Comparison of ENCODE assay signal across 8 cellular contexts in the genomic region with DNA sequence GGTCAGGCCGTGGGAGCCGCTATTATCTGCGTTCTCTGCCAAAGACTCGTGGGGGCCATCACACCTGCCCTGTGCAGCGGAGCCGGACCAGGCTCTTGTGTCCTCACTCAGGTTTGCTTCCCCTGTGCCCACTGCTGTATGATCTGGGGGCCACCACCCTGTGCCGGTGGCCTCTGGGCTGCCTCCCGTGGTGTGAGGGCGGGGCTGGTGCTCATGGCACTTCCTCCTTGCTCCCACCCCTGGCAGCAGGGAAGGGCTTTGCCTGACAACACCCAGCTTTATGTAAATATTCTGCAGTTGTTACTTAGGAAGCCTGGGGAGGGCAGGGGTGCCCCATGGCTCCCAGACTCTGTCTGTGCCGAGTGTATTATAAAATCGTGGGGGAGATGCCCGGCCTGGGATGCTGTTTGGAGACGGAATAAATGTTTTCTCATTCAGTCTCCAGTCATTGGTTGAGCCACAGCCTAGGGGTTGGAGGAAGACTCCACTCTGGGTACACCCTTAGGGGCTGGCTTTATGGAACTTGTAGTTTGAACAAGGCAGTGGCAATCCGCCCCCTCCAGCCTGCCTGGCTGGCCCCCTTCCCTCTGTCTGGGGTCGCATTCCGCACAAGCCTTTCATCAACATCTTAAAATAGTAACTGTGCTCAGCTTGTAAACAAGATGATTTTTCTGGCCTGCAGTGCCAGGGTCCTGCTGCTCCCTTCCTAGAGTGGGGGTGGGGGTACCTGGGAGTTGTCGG. TPM values are rescaled to one million over a fixed set of nuclear protein-coding genes. Genes with fewer than 3 reads are reported as not detected.
A peak's percentile ranks its signal among the peaks of the same experiment; 100 is the strongest.
DNase-seq lines count a peak whose midpoint lies in the region; ATAC-seq and TF ChIP-seq lines count a peak whose summit lies in the region.

No MANE protein-coding gene starts in this region.

- peaks cover 4% of the 10 kb centered on the region for H3K36me3 Mint-ChIP-seq in T-cell

- no peak overlapping the region for H3K9ac ChIP-seq in SK-N-SH

- H3K9me3 ChIP-seq in SK-N-SH (no peaks in the 10 kb centered on the region), stomach (no peaks in the 10 kb centered on the region)

- TF ChIP-seq RAD21 in SK-N-SH (IDR thresholded peaks at IDR 0.05; ENCODE audit: low read length): no peak

- H3K27ac ChIP-seq in SK-N-SH (ENCODE audit: low read depth in 2 of 2, low read length in 1 of 2): no peak overlapping the region; a peak in 1 of 4 replicates
- H3K27ac ChIP-seq in stomach: peak overlapping the region; percentile 73 to 97 (median 93)
- no peak overlapping the region for H3K27ac ChIP-seq in foreskin keratinocyte

- DNase-seq in SK-N-SH (no peak), T-cell (peak in 1 of 34 experiments; percentile 23), left cardiac atrium (peak; percentile 52), stomach (peak; percentile 73), GM03348 (ENCODE audit: low spot score) (no peak), foreskin keratinocyte (no peak)

- no peak for TF ChIP-seq POLR2A in stomach (IDR thresholded peaks at IDR 0.05)

- H3K27me3 ChIP-seq in SK-N-SH (ENCODE audit: insufficient read depth) (no peaks in the 10 kb centered on the region), stomach (no peaks in the 10 kb centered on the region), foreskin keratinocyte (no peaks in the 10 kb centered on the region)

- H3K4me3 Mint-ChIP-seq in T-cell: peak overlapping the region in 1 of 3 donors; percentile 66

- TF ChIP-seq EP300 in SK-N-SH (IDR thresholded peaks at IDR 0.05; ENCODE audit: borderline replicate concordance in 1 of 2, low read depth in 1 of 2, low read length in 1 of 2): no peak
- no peak for TF ChIP-seq EP300 in stomach (IDR thresholded peaks at IDR 0.05)

- peaks cover 14% of the 10 kb centered on the region; the same call in 1 of the 2 replicates for H4K20me1 ChIP-seq in SK-N-SH (ENCODE audit: insufficient read depth)

- CTCF ChIA-PET in SK-N-SH (lab: Yijun Ruan, JAX): interaction anchor here (1.1 to 8.3 kb wide), 5 partner anchors 8 to 79 kb away, joined by 4 to 131 read pairs (median 7); partner anchors contain the start of genes AFMID and TK1
- CTCF ChIA-PET in T-cell (lab: Charles Lee): no interaction called here

- H3K4me1 Mint-ChIP-seq in T-cell: peaks cover 50 to 68% (median 67%) of the 10 kb centered on the region in 3 donors

- no peak overlapping the region for H3K4me2 ChIP-seq in SK-N-SH

- TF ChIP-seq CTCF in SK-N-SH (IDR thresholded peaks at IDR 0.05) (no peak), stomach (IDR thresholded peaks at IDR 0.05) (no peak), foreskin keratinocyte (conservative IDR thresholded peaks at IDR 0.05) (no peak)

- WGBS in SK-N-SH (ENCODE audit: low lambda C conversion rate): 77% methylated on average over 17 of the region's 17 CpGs
- WGBS in stomach, 5 donors: 23 to 37% (median 29%) methylated on average over 12 to 17 of the region's 17 CpGs

- peaks cover 13% of the 10 kb centered on the region for H3F3A ChIP-seq in SK-N-SH (replicated peaks; ENCODE audit: insufficient read depth)

- H3K27me3 Mint-ChIP-seq in T-cell: no peaks in the 10 kb centered on the region

- H3K4me1 ChIP-seq in SK-N-SH (ENCODE audit: control insufficient read depth in 1 of 2, insufficient read depth in 2 of 2, low read depth in 1 of 2, low read length in 1 of 2) (peaks cover 8 to 17% of the 10 kb centered on the region in 2 experiments; a peak in 2 of 4 replicates), stomach (peaks cover 82 to 91% (median 87%) of the 10 kb centered on the region in 4 donors), foreskin keratinocyte (no peaks in the 10 kb centered on the region)

- no peak overlapping the region for H2AFZ ChIP-seq in SK-N-SH (ENCODE audit: low read depth)

- peaks cover 0 to 23% of the 10 kb centered on the region in 2 experiments for H3K36me3 ChIP-seq in SK-N-SH (replicated peaks in 1 of 2; ENCODE audit: control insufficient read depth in 1 of 2, insufficient read depth in 2 of 2, low read length in 1 of 2)
- peaks cover 6 to 24% (median 21%) of the 10 kb centered on the region in 4 donors for H3K36me3 ChIP-seq in stomach

- no peaks in the 10 kb centered on the region for H3K9me2 ChIP-seq in SK-N-SH

- intact Hi-C loops in left cardiac atrium (cut with DNase I) (no loop called here), stomach (cut with DNase I; ENCODE audit: low total_unique reads) (no loop called here)

- H3K9me3 Mint-ChIP-seq in T-cell: no peaks in the 10 kb centered on the region

- POLR2A ChIA-PET in SK-N-SH (lab: Yijun Ruan, JAX) (no interaction called here), T-cell (lab: Charles Lee) (no interaction called here)

- no peaks in the 10 kb centered on the region for H3K79me2 ChIP-seq in SK-N-SH (ENCODE audit: insufficient read depth)

- H3K4me3 ChIP-seq in SK-N-SH (ENCODE audit: low read depth in 2 of 2, low read length in 1 of 2) (no peak overlapping the region), stomach (peak overlapping the region in 1 of 4 donors; percentile 33)

- ATAC-seq in SK-N-SH treated with all-trans-retinoic acid at 6 μM for 48 hours: no peak; the same call in 2 of the 3 replicates
- ATAC-seq in T-cell (replicated peaks in 1 of 4): no peak
- ATAC-seq in left cardiac atrium: peak; percentile 9 to 32
- no peak for ATAC-seq in HG02678 (IDR thresholded peaks at IDR 0.05; ENCODE audit: unreplicated experiment)
- no peak for ATAC-seq in foreskin keratinocyte

- peak overlapping the region; percentile 90 to 91 for H3K27ac Mint-ChIP-seq in T-cell

TF ChIP-seq in SK-N-SH, 30 proteins besides CTCF, POLR2A, EP300 and RAD21 (continues in another document):
- no peak for TF ChIP-seq TEAD4 (IDR thresholded peaks at IDR 0.05; ENCODE audit: borderline replicate concordance, insufficient read depth)

TF ChIP-seq in SK-N-SH treated with all-trans-retinoic acid at 6 μM for 48 hours, 23 proteins besides CTCF, POLR2A, EP300 and RAD21 (continues in another document):
- no peak for TF ChIP-seq ESRRG (CRISPR knock-in tag; IDR thresholded peaks at IDR 0.05)
- no peak for TF ChIP-seq ZFP30 (CRISPR knock-in tag; IDR thresholded peaks at IDR 0.05)
- TF ChIP-seq PATZ1 (CRISPR knock-in tag; IDR thresholded peaks at IDR 0.05; ENCODE audit: borderline replicate concordance): no peak

RNA-seq across cellular contexts. Expression of gene SYNGR2, which starts 4.1 kb away (rescaled TPM):
- 160 and 181 TPM in 2 replicates for polyA plus RNA-seq in SK-N-SH (2012; rRNA removed)
- 76.9 and 109 TPM in 2 replicates for polyA plus RNA-seq in SK-N-SH (2012; cell fraction: cytosol; rRNA removed)
- 103 and 110 TPM in 2 replicates for polyA plus RNA-seq in SK-N-SH (2012; cell fraction: nucleus; rRNA removed)
- total RNA-seq in T-cell: 10 to 100 TPM; 56.0 to 86.3 (median 74.6) TPM
- 10 to 100 TPM; 73.4 to 84.5 TPM for total RNA-seq in left cardiac atrium
- total RNA-seq in stomach: 100 to 1,000 TPM in 1 of 5 donors, 10 to 100 TPM in 4; 28.6 to 219 (median 44.9) TPM
- 100 to 1,000 TPM in 1 of 3 donors, 10 to 100 TPM in 2; 36.0 to 151 (median 71.7) TPM for polyA plus RNA-seq in stomach
- 30.3 and 48.0 TPM in 2 replicates for total RNA-seq in foreskin keratinocyte
- polyA plus RNA-seq in foreskin keratinocyte: 60.8 and 111 TPM in 2 replicates

RNA-seq across cellular contexts. Expression of gene TK1, which starts 14.4 kb away (rescaled TPM):
- polyA plus RNA-seq in SK-N-SH (2012; rRNA removed) (70.7 and 112 TPM in 2 replicates), stomach (10 to 100 TPM in 2 of 3 donors, 1 to 10 TPM in 1; 8.7 to 38.1 (median 17.7) TPM), foreskin keratinocyte (169 and 180 TPM in 2 replicates)
- polyA plus RNA-seq in SK-N-SH (2012; cell fraction: cytosol; rRNA removed): 42.3 and 61.2 TPM in 2 replicates
- 46.5 and 61.3 TPM in 2 replicates for polyA plus RNA-seq in SK-N-SH (2012; cell fraction: nucleus; rRNA removed)
- total RNA-seq in T-cell (1 to 10 TPM; 1.6 to 3.3 (median 2.2) TPM), left cardiac atrium (1 to 10 TPM; 1.8 to 7.7 TPM), stomach (10 to 100 TPM in 4 of 5 donors, 1 to 10 TPM in 1; 4.5 to 35.6 (median 17.8) TPM), foreskin keratinocyte (80.9 and 109 TPM in 2 replicates)

RNA-seq across cellular contexts. Expression of gene AFMID, which starts 14.7 kb away (rescaled TPM):
- polyA plus RNA-seq in SK-N-SH (2012; rRNA removed) (44.4 and 59.0 TPM in 2 replicates), stomach (10 to 100 TPM; 25.7 to 39.7 (median 27.2) TPM), foreskin keratinocyte (19.7 and 20.8 TPM in 2 replicates)
- 41.9 and 50.3 TPM in 2 replicates for polyA plus RNA-seq in SK-N-SH (2012; cell fraction: cytosol; rRNA removed)
- polyA plus RNA-seq in SK-N-SH (2012; cell fraction: nucleus; rRNA removed): 47.1 and 49.5 TPM in 2 replicates
- total RNA-seq in T-cell (1 to 10 TPM; 2.3 to 5.9 (median 3.4) TPM), left cardiac atrium (10 to 100 TPM; 20.8 to 30.9 TPM), stomach (100 to 1,000 TPM in 3 of 5 donors, 10 to 100 TPM in 2; 29.6 to 189 (median 109) TPM), foreskin keratinocyte (15.0 and 18.9 TPM in 2 replicates)

RNA-seq across cellular contexts. Expression of gene C17orf99, which starts 26.3 kb away (rescaled TPM):
- polyA plus RNA-seq in SK-N-SH (2012; rRNA removed) (not detected in 2 replicates), stomach (under 1 TPM in 1 of 3 donors, not detected in 2; 0.08 TPM), foreskin keratinocyte (0.22 TPM in 1 of 2 replicates, not detected in the other)
- polyA plus RNA-seq in SK-N-SH (2012; cell fraction: cytosol; rRNA removed): not detected in 2 replicates
- not detected in 2 replicates for polyA plus RNA-seq in SK-N-SH (2012; cell fraction: nucleus; rRNA removed)
- total RNA-seq in T-cell (under 1 TPM in 1 of 5 donors, not detected in 4; 0.73 TPM), left cardiac atrium (not detected), stomach (not detected), foreskin keratinocyte (0.18 and 0.24 TPM in 2 replicates)

RNA-seq across cellular contexts. Expression of gene BIRC5, which starts 41.6 kb away (rescaled TPM):
- polyA plus RNA-seq in SK-N-SH (2012; rRNA removed) (23.5 and 31.4 TPM in 2 replicates), stomach (10 to 100 TPM in 2 of 3 donors, 1 to 10 TPM in 1; 3.4 to 10.3 (median 10.1) TPM), foreskin keratinocyte (52.8 and 67.9 TPM in 2 replicates)
- 25.8 and 29.6 TPM in 2 replicates for polyA plus RNA-seq in SK-N-SH (2012; cell fraction: cytosol; rRNA removed)
- polyA plus RNA-seq in SK-N-SH (2012; cell fraction: nucleus; rRNA removed): 13.7 and 15.8 TPM in 2 replicates
- total RNA-seq in T-cell (1 to 10 TPM in 3 of 5 donors, under 1 TPM in 2; 0.67 to 1.9 (median 1.3) TPM), left cardiac atrium (1 to 10 TPM in 1 of 2 donors, under 1 TPM in 1; 0.16 to 1.6 TPM), stomach (10 to 100 TPM in 1 of 5 donors, 1 to 10 TPM in 3, not detected in 1; 3.9 to 10.5 (median 5.4) TPM), foreskin keratinocyte (54.7 and 69.5 TPM in 2 replicates)

Comparison
In these comparisons a context has a peak if more than half of its experiments do, and no peak if none do; other contexts are left out.
1. DNase-seq: peak in left cardiac atrium (single experiment) and stomach (single experiment); none in SK-N-SH (single experiment), GM03348 (single experiment) and foreskin keratinocyte (0 of 2).
2. H3K27ac ChIP-seq: peak in stomach (5 of 5); none in SK-N-SH (0 of 2) and foreskin keratinocyte (single experiment).
3. ATAC-seq: peak in left cardiac atrium (2 of 2); none in SK-N-SH treated with all-trans-retinoic acid at 6 μM for 48 hours (single experiment), T-cell (0 of 4), HG02678 (single experiment) and foreskin keratinocyte (single experiment).